9 cellular contexts compared by ENCODE assay signal in genomic region chr4:165111906-165112257, GRCh38. TPM values are rescaled to one million over a fixed set of nuclear protein-coding genes. Genes with fewer than 3 reads are reported as not detected.
DNase-seq lines count a peak whose midpoint lies in the region; ATAC-seq and TF ChIP-seq lines count a peak whose summit lies in the region.
"Had no signal": no experiment of that assay in that cellular context is flagged by ENCODE, and none has a peak within 500 bp of the region (broad histone marks: within the 10 kb centered on the region; RNA-seq: fewer than 3 reads in every experiment).

No MANE protein-coding gene starts in this region.

- 11% methylated on average over 10 of the region's 11 CpGs for WGBS in mesenchymal stem cell
- 6 to 8% methylated on average over 11 of the region's 11 CpGs for WGBS in upper lobe of left lung, 2 donors

- no peak overlapping the region for H2BK120ac ChIP-seq in mesenchymal stem cell (ENCODE audit: low read depth, low read length)

- peak overlapping the region in 1 of 2 experiments; percentile 75 for H3K4ac ChIP-seq in mesenchymal stem cell (ENCODE audit: low read depth in 1 of 2, low read length in 2 of 2)

- H2BK15ac ChIP-seq in mesenchymal stem cell (ENCODE audit: low read depth, poor library complexity, severe bottlenecking): no peak overlapping the region

- H2AFZ ChIP-seq in mesenchymal stem cell (ENCODE audit: low read depth, low read length): peak overlapping the region; percentile 96

- H3K36me3 ChIP-seq in breast epithelium (no peaks in the 10 kb centered on the region), mesenchymal stem cell (ENCODE audit: control insufficient read depth in 1 of 2, insufficient read depth in 2 of 2, low read depth in 1 of 2, low read length in 2 of 2) (no peaks in the 10 kb centered on the region), upper lobe of left lung (no peaks in the 10 kb centered on the region)

- H3K14ac ChIP-seq in mesenchymal stem cell (ENCODE audit: low read length in 2 of 2): peak overlapping the region in 1 of 2 experiments; percentile 96

- peak overlapping the region; percentile 91 for H3K27ac Mint-ChIP-seq in activated naive CD4-positive, alpha-beta T cell treated with anti-CD3 and anti-CD28 coated beads, Interleukin-2, amount 50 U/mL, for 24 hours

- H2AK5ac ChIP-seq in mesenchymal stem cell (ENCODE audit: low read length, severe bottlenecking): no peak overlapping the region

- intact Hi-C loops in breast epithelium (cut with DNase I; ENCODE audit: low total_unique reads): no loop called here

- H3K9me3 ChIP-seq in breast epithelium: no peaks in the 10 kb centered on the region
- no peaks in the 10 kb centered on the region for H3K9me3 ChIP-seq in mesenchymal stem cell (ENCODE audit: control insufficient read depth, low read length)
- no peaks in the 10 kb centered on the region for H3K9me3 ChIP-seq in upper lobe of left lung

- TF ChIP-seq CTCF in breast epithelium (IDR thresholded peaks at IDR 0.05): no peak
- TF ChIP-seq CTCF in upper lobe of left lung (IDR thresholded peaks at IDR 0.05): no peak

- H3K4me1 ChIP-seq in breast epithelium (no peaks in the 10 kb centered on the region), mesenchymal stem cell (ENCODE audit: control insufficient read depth, insufficient read depth, low read depth, low read length) (peaks cover 3% of the 10 kb centered on the region), upper lobe of left lung (peaks cover 4 to 18% (median 12%) of the 10 kb centered on the region in 4 donors)

- H3K18ac ChIP-seq in mesenchymal stem cell (ENCODE audit: low read depth in 1 of 2, low read length in 2 of 2): peak overlapping the region; percentile 77 to 95

- H3K27me3 Mint-ChIP-seq in activated naive CD4-positive, alpha-beta T cell treated with anti-CD3 and anti-CD28 coated beads, Interleukin-2, amount 50 U/mL, for 24 hours: no peaks in the 10 kb centered on the region

- H3K36me3 Mint-ChIP-seq in activated naive CD4-positive, alpha-beta T cell treated with anti-CD3 and anti-CD28 coated beads, Interleukin-2, amount 50 U/mL, for 24 hours: peaks cover 3% of the 10 kb centered on the region

- no peak overlapping the region for H3K23ac ChIP-seq in mesenchymal stem cell (ENCODE audit: low read length in 2 of 2)

- peaks cover 13% of the 10 kb centered on the region for H3K79me1 ChIP-seq in mesenchymal stem cell (replicated peaks; ENCODE audit: low read length, poor library complexity, severe bottlenecking)

- H3K27ac ChIP-seq in breast epithelium (peak overlapping the region; percentile 93 to 94), mesenchymal stem cell (ENCODE audit: low read length, poor library complexity, severe bottlenecking) (no peak overlapping the region), upper lobe of left lung (peak overlapping the region; percentile 89 to 93 (median 90))

- no peak for ATAC-seq in upper lobe of left lung (ENCODE audit: low FRiP score in 2 of 2)
- ATAC-seq in HG02588 (IDR thresholded peaks at IDR 0.05; ENCODE audit: unreplicated experiment): no peak

- H4K8ac ChIP-seq in mesenchymal stem cell (ENCODE audit: low read length): peak overlapping the region; percentile 91

- H3K9me3 Mint-ChIP-seq in activated naive CD4-positive, alpha-beta T cell treated with anti-CD3 and anti-CD28 coated beads, Interleukin-2, amount 50 U/mL, for 24 hours: no peaks in the 10 kb centered on the region

- H3K27me3 ChIP-seq in breast epithelium (no peaks in the 10 kb centered on the region), mesenchymal stem cell (ENCODE audit: control insufficient read depth in 1 of 2, insufficient read depth in 1 of 2, low read length in 2 of 2) (no peaks in the 10 kb centered on the region), upper lobe of left lung (no peaks in the 10 kb centered on the region)

- TF ChIP-seq EP300 in upper lobe of left lung (IDR thresholded peaks at IDR 0.05): no peak

- H3K4me1 Mint-ChIP-seq in activated naive CD4-positive, alpha-beta T cell treated with anti-CD3 and anti-CD28 coated beads, Interleukin-2, amount 50 U/mL, for 24 hours: peaks cover 24% of the 10 kb centered on the region

- H3K4me3 ChIP-seq in breast epithelium: peak overlapping the region; percentile 95 to 97 (median 96)
- H3K4me3 ChIP-seq in mesenchymal stem cell (ENCODE audit: insufficient read depth in 1 of 2, low read depth in 1 of 2, low read length in 2 of 2): peak overlapping the region; percentile 82 to 91
- H3K4me3 ChIP-seq in upper lobe of left lung: peak overlapping the region; percentile 66 to 97 (median 95)

- peak overlapping the region; percentile 97 for H3K4me2 ChIP-seq in mesenchymal stem cell (ENCODE audit: low read length, poor library complexity, severe bottlenecking)

- H2BK5ac ChIP-seq in mesenchymal stem cell (ENCODE audit: low read depth, low read length, poor library complexity, severe bottlenecking): no peak overlapping the region

- no peak for DNase-seq in activated naive CD4-positive, alpha-beta T cell (lab: John Stamatoyannopoulos, UW)
- DNase-seq in breast epithelium (ENCODE audit: low spot score in 2 of 2) (no peak), mesenchymal stem cell (no peak), upper lobe of left lung (no peak), NAMALWA (ENCODE audit: low spot score) (no peak)
- DNase-seq in activated CD4-positive, alpha-beta T cell treated with anti-CD3 and anti-CD28 coated beads for 48 hours: no peak

- H2BK12ac ChIP-seq in mesenchymal stem cell (ENCODE audit: low read length in 2 of 2): peak overlapping the region in 1 of 2 experiments; percentile 66

- H3K4me3 Mint-ChIP-seq in activated naive CD4-positive, alpha-beta T cell treated with anti-CD3 and anti-CD28 coated beads, Interleukin-2, amount 50 U/mL, for 24 hours: peak overlapping the region; percentile 90

- H3K9ac ChIP-seq in mesenchymal stem cell (ENCODE audit: low read length): peak overlapping the region; percentile 95

- TF ChIP-seq POLR2A in breast epithelium (IDR thresholded peaks at IDR 0.05): no peak
- no peak for TF ChIP-seq POLR2A in upper lobe of left lung (IDR thresholded peaks at IDR 0.05)

- no peak overlapping the region for H4K91ac ChIP-seq in mesenchymal stem cell (ENCODE audit: low read length)

RNA-seq across cellular contexts. Expression of gene TMEM192, which starts 0.8 kb away (rescaled TPM):
- total RNA-seq in breast epithelium (10 to 100 TPM; 11.5 to 31.2 (median 20.5) TPM), upper lobe of left lung (10 to 100 TPM in 4 of 6 donors, 1 to 10 TPM in 2; 6.2 to 20.7 (median 14.9) TPM)
- 22.3 TPM for polyA plus RNA-seq in mesenchymal stem cell (2013, experiment 1 of 2)
- 24.4 TPM for polyA plus RNA-seq in mesenchymal stem cell (2013, experiment 2 of 2)

RNA-seq across cellular contexts. Expression of gene TRIM75, which starts 58.2 kb away (rescaled TPM):
- total RNA-seq in breast epithelium (not detected), upper lobe of left lung (not detected)
- not detected for polyA plus RNA-seq in mesenchymal stem cell (2013, experiment 1 of 2)
- polyA plus RNA-seq in mesenchymal stem cell (2013, experiment 2 of 2): not detected
- total RNA-seq: Daoy had no signal
